Comparison of ENCODE assay signal across 16 cellular contexts in the genomic region with DNA sequence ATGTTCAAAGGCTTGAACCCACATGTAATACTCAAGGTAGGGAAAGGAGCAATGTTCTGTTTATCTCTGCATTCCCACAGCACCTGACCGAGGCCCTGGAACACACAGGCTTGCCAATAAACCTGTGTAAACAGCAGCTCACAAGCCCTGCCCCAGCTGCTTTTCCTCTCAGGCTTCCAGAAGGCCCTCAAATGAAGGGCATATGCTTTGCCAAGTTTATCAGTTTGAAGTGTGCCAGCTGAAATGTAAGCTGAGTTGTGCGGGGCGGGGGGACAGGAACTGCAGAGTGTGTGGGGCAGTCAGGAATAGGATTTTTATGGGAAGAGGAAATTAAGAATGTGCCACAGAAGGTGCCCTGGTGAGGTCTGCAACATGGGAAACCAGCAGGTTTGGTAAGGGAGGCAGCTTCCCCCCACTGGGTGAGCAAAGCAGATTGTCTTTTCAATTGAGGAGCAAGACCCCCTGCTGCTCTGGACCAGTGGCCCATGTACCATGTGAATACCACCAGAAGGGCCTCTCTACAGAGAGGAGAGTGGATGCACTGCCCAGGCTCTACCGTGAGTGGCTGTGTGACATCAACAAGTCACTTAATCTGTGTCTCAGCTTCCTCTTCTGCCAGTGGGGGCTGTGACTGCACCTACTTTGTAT.
DNase-seq lines count a peak whose midpoint lies in the region; ATAC-seq and TF ChIP-seq lines count a peak whose summit lies in the region.
"Had no signal": no experiment of that assay in that cellular context is flagged by ENCODE, and none has a peak within 500 bp of the region (broad histone marks: within the 10 kb centered on the region; RNA-seq: fewer than 3 reads in every experiment).

No MANE protein-coding gene starts in this region.

- H3K27me3 Mint-ChIP-seq in activated T-helper 1 cell treated with anti-CD3 and anti-CD28 coated beads, Interleukin-12 subunit alpha, Interleukin-12 subunit beta, Interleukin-2, Interleukin-4 antibody, amounts not matched to agents 30 ng/mL and 10 ng/mL and 1 ng/mL, durations not matched to agents 14 hours and 24 hours and 36 hours (ENCODE audit: insufficient read depth): peaks cover 2% of the 10 kb centered on the region

- 33 to 50% methylated on average over 1 of the region's 4 CpGs for WGBS in gastroesophageal sphincter (ENCODE audit: low coverage in 1 of 2), 2 donors

- H3K36me3 ChIP-seq in gastroesophageal sphincter: no peaks in the 10 kb centered on the region
- H3K36me3 ChIP-seq: breast epithelium had no signal

- H3K9me3 ChIP-seq in gastroesophageal sphincter: no peaks in the 10 kb centered on the region
- H3K9me3 ChIP-seq: breast epithelium had no signal

- peak; percentile 95 for ATAC-seq in left lobe of liver
- no peak for ATAC-seq in HG03095 (IDR thresholded peaks at IDR 0.05; ENCODE audit: unreplicated experiment)
- no peak for ATAC-seq in gastroesophageal sphincter

- H3K4me3 ChIP-seq in gastroesophageal sphincter: no peak overlapping the region
- H3K4me3 ChIP-seq: breast epithelium, skin epidermis had no signal

- TF ChIP-seq EP300 in gastroesophageal sphincter (IDR thresholded peaks at IDR 0.05): no peak

- TF ChIP-seq POLR2A in gastroesophageal sphincter (IDR thresholded peaks at IDR 0.05): no peak

- no peaks in the 10 kb centered on the region for H3K9me3 Mint-ChIP-seq in activated T-helper 1 cell treated with anti-CD3 and anti-CD28 coated beads, Interleukin-12 subunit alpha, Interleukin-12 subunit beta, Interleukin-2, Interleukin-4 antibody, amounts not matched to agents 30 ng/mL and 10 ng/mL and 1 ng/mL, durations not matched to agents 14 hours and 24 hours and 36 hours
- H3K9me3 Mint-ChIP-seq: activated CD4-positive, alpha-beta T cell treated with anti-CD3 and anti-CD28 coated beads, Interleukin-2, amount 10 ng/mL, durations not matched to agents 24 days and 14 days; activated T-helper 2 cell treated with anti-CD3 and anti-CD28 coated beads, Interferon-gamma antibody, Interleukin-2, Interleukin-4, amounts not matched to agents 10 μg/mL and 5 μg/mL and 100 μg/mL, durations not matched to agents 14 hours and 24 hours and 36 hours; type B pancreatic cell had no signal

- DNase-seq in DMS 273 (lab: John Stamatoyannopoulos, UW; ENCODE audit: unreplicated experiment) (peak; percentile 94), NCI-H1436 treated with DMSO at 0.1 percent for 48 hours (lab: John Stamatoyannopoulos, UW) (peak; percentile 16), NCI-H748 treated with DMSO at 0.1 percent for 48 hours (lab: John Stamatoyannopoulos, UW) (peak; percentile 61), left lobe of liver (ENCODE audit: low spot score) (peak; percentile 48), Ammon's horn (ENCODE audit: low spot score) (no peak)
- no peak for DNase-seq in activated T-helper 1 cell treated with anti-CD3 and anti-CD28 coated beads, Interleukin-12 subunit alpha, Interleukin-12 subunit beta, Interleukin-2, Interleukin-4 antibody, amounts not matched to agents 30 ng/mL and 10 ng/mL and 1 ng/mL, durations not matched to agents 14 hours and 24 hours and 36 hours (ENCODE audit: low spot score)
- DNase-seq: activated CD4-positive, alpha-beta T cell treated with anti-CD3 and anti-CD28 coated beads, Interleukin-2, amount 10 ng/mL, durations not matched to agents 24 days and 14 days; KBM-7; T-helper 1 cell had no signal

- TF ChIP-seq CTCF in gastroesophageal sphincter (IDR thresholded peaks at IDR 0.05): no peak

- no peak overlapping the region for H3K27ac ChIP-seq in gastroesophageal sphincter
- H3K27ac ChIP-seq: breast epithelium, epithelial cell of prostate, skin epidermis had no signal

- peaks cover 5% of the 10 kb centered on the region for H3K27me3 ChIP-seq in gastroesophageal sphincter
- H3K27me3 ChIP-seq: breast epithelium had no signal

- H3K27ac Mint-ChIP-seq in activated T-helper 1 cell treated with anti-CD3 and anti-CD28 coated beads, Interleukin-12 subunit alpha, Interleukin-12 subunit beta, Interleukin-2, Interleukin-4 antibody, amounts not matched to agents 30 ng/mL and 10 ng/mL and 1 ng/mL, durations not matched to agents 14 hours and 24 hours and 36 hours: no peak overlapping the region
- H3K27ac Mint-ChIP-seq: activated CD4-positive, alpha-beta T cell treated with anti-CD3 and anti-CD28 coated beads, Interleukin-2, amount 10 ng/mL, durations not matched to agents 24 days and 14 days; activated T-helper 2 cell treated with anti-CD3 and anti-CD28 coated beads, Interferon-gamma antibody, Interleukin-2, Interleukin-4, amounts not matched to agents 10 μg/mL and 5 μg/mL and 100 μg/mL, durations not matched to agents 14 hours and 24 hours and 36 hours; type B pancreatic cell had no signal

- no peak overlapping the region for H3K4me3 Mint-ChIP-seq in activated T-helper 1 cell treated with anti-CD3 and anti-CD28 coated beads, Interleukin-12 subunit alpha, Interleukin-12 subunit beta, Interleukin-2, Interleukin-4 antibody, amounts not matched to agents 30 ng/mL and 10 ng/mL and 1 ng/mL, durations not matched to agents 14 hours and 24 hours and 36 hours
- H3K4me3 Mint-ChIP-seq: activated CD4-positive, alpha-beta T cell treated with anti-CD3 and anti-CD28 coated beads, Interleukin-2, amount 10 ng/mL, durations not matched to agents 24 days and 14 days; type B pancreatic cell had no signal

- no peaks in the 10 kb centered on the region for H3K4me1 Mint-ChIP-seq in activated T-helper 1 cell treated with anti-CD3 and anti-CD28 coated beads, Interleukin-12 subunit alpha, Interleukin-12 subunit beta, Interleukin-2, Interleukin-4 antibody, amounts not matched to agents 30 ng/mL and 10 ng/mL and 1 ng/mL, durations not matched to agents 14 hours and 24 hours and 36 hours (ENCODE audit: low read depth)
- H3K4me1 Mint-ChIP-seq: activated CD4-positive, alpha-beta T cell treated with anti-CD3 and anti-CD28 coated beads, Interleukin-2, amount 10 ng/mL, durations not matched to agents 24 days and 14 days had no signal

- H3K4me1 ChIP-seq in gastroesophageal sphincter: no peaks in the 10 kb centered on the region
- H3K4me1 ChIP-seq: breast epithelium had no signal

- no peaks in the 10 kb centered on the region for H3K36me3 Mint-ChIP-seq in activated T-helper 1 cell treated with anti-CD3 and anti-CD28 coated beads, Interleukin-12 subunit alpha, Interleukin-12 subunit beta, Interleukin-2, Interleukin-4 antibody, amounts not matched to agents 30 ng/mL and 10 ng/mL and 1 ng/mL, durations not matched to agents 14 hours and 24 hours and 36 hours (ENCODE audit: low read depth)
- H3K36me3 Mint-ChIP-seq: type B pancreatic cell had no signal

- intact Hi-C loops in activated T-helper 1 cell treated with anti-CD3 and anti-CD28 coated beads, Interleukin-12 subunit alpha, Interleukin-12 subunit beta, Interleukin-2, Interleukin-4 antibody, amounts not matched to agents 30 ng/mL and 10 ng/mL and 1 ng/mL, durations not matched to agents 14 hours and 24 hours and 36 hours (cut with micrococcal nuclease): no loop called here

Comparison
In these comparisons a context has a peak if more than half of its experiments do, and no peak if none do; other contexts are left out.
1. DNase-seq: peak in DMS 273 (single experiment), NCI-H1436 treated with DMSO at 0.1 percent for 48 hours (single experiment), NCI-H748 treated with DMSO at 0.1 percent for 48 hours (single experiment) and left lobe of liver (single experiment); none in Ammon's horn (single experiment) and activated T-helper 1 cell treated with anti-CD3 and anti-CD28 coated beads, Interleukin-12 subunit alpha, Interleukin-12 subunit beta, Interleukin-2, Interleukin-4 antibody, amounts not matched to agents 30 ng/mL and 10 ng/mL and 1 ng/mL, durations not matched to agents 14 hours and 24 hours and 36 hours (single experiment).